Comparison of ENCODE assay signal across 11 cellular contexts in the genomic region with DNA sequence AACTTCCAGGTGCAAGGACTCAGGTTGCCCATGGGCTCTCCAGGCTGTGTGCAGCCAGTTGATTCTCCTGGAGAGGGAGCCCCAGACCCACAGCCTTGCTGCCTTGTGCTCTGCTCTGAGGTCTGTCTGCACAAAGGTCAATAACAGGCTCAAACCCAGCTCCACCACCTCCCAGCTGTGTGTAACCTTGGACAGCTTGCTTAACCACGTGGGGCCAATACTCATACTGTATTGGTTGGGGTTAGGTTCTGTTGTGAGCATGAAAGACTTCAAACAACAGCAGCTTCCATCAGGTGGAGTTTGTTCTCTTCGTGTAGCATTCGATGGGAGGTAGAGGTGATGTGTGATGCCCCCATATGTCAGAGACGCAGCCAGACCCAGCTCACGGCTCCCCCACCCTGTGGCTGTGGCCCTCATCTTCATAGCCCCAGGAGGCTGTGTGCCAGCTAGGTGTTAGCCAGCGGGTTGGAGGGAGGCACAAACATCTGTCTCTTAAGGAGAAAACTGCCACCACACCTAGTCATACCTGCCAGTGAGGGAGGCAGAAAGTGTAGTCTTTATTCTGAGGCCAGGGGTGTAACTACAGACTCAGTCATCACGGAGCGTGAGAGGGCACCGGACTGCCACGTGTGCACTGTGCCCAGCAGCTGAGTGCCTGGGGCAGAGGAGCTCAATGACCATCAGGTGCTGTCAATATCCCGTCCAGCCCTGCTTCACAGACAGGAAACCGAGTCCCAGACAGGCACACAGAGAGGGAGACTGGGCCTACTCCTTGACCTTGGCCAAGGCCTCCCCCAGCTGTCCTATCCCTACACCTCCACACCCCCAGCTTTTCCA. TPM values are rescaled to one million over a fixed set of nuclear protein-coding genes. Genes with fewer than 3 reads are reported as not detected.
DNase-seq lines count a peak whose midpoint lies in the region.
"Had no signal": no experiment of that assay in that cellular context is flagged by ENCODE, and none has a peak within 500 bp of the region (broad histone marks: within the 10 kb centered on the region; RNA-seq: fewer than 3 reads in every experiment).

No MANE protein-coding gene starts in this region.

- DNase-seq in DMS79 treated with DMSO at 0.1 percent for 48 hours (lab: John Stamatoyannopoulos, UW) (peak; percentile 22), DMS79 (lab: John Stamatoyannopoulos, UW) (no peak), NCI-H524 (lab: John Stamatoyannopoulos, UW) (peak; percentile 51 to 79), fibroblast of gingiva (ENCODE audit: low read depth) (peak; percentile 22), renal cortical epithelial cell (ENCODE audit: low read depth) (peak; percentile 17), NCI-H2107 (lab: John Stamatoyannopoulos, UW) (no peak), amniotic stem cell (lab: John Stamatoyannopoulos, UW) (no peak), NCI-H187 (lab: John Stamatoyannopoulos, UW) (no peak)
- DNase-seq: 8988T; activated CD4-positive, alpha-beta T cell treated with anti-CD3 and anti-CD28 coated beads for 4 hours had no signal

RNA-seq across cellular contexts. Expression of a gene that starts 8.0 kb away (rescaled TPM):
- 58.3 and 58.9 TPM in 2 replicates for total RNA-seq in renal cortical epithelial cell

RNA-seq across cellular contexts. Expression of a gene that starts 9.7 kb away (rescaled TPM):
- not detected in 2 replicates for total RNA-seq in renal cortical epithelial cell
- total RNA-seq: glomerular endothelial cell had no signal

RNA-seq across cellular contexts. Expression of a gene that starts 27.2 kb away (rescaled TPM):
- total RNA-seq in renal cortical epithelial cell, result 3.5 and 19.0 TPM in 2 replicates

RNA-seq across cellular contexts. Expression of a gene that starts 49.1 kb away (rescaled TPM):
- 8.0 and 15.3 TPM in 2 replicates for total RNA-seq in renal cortical epithelial cell

RNA-seq across cellular contexts. Expression of a gene that starts 57.8 kb away (rescaled TPM):
- total RNA-seq in renal cortical epithelial cell, result 0.10 TPM in 1 of 2 replicates, not detected in the other

Comparison
In these comparisons a context has a peak if more than half of its experiments do, and no peak if none do; other contexts are left out.
1. DNase-seq: peak in DMS79 treated with DMSO at 0.1 percent for 48 hours (single experiment), NCI-H524 (2 of 2), fibroblast of gingiva (single experiment) and renal cortical epithelial cell (single experiment); none in DMS79 (single experiment), NCI-H2107 (single experiment), amniotic stem cell (single experiment) and NCI-H187 (0 of 2).